8 cellular contexts compared by ENCODE assay signal in genomic region chr13:42271337-42272114, GRCh38. TPM values are rescaled to one million over a fixed set of nuclear protein-coding genes. Genes with fewer than 3 reads are reported as not detected.
DNase-seq lines count a peak whose midpoint lies in the region; ATAC-seq and TF ChIP-seq lines count a peak whose summit lies in the region.

No MANE protein-coding gene starts in this region.

- peak overlapping the region; percentile 58; the same call in 1 of the 2 replicates for H3K23ac ChIP-seq in IMR-90 (ENCODE audit: low read depth, low read length)

- H3K14ac ChIP-seq in IMR-90 (replicated peaks; ENCODE audit: low read depth, low read length): peak overlapping the region; percentile 80

- H2AFZ ChIP-seq in IMR-90 (replicated peaks; ENCODE audit: low read length, poor library complexity): peak overlapping the region; percentile 97
- H2AFZ ChIP-seq in OCI-LY7 (ENCODE audit: low read length): peak overlapping the region; percentile 99

- peak overlapping the region; percentile 95 to 99 for H4K8ac ChIP-seq in IMR-90 (ENCODE audit: low read depth in 2 of 2, low read length in 2 of 2)

- H4K20me1 ChIP-seq in IMR-90 (ENCODE audit: insufficient read depth, low read length) (no peaks in the 10 kb centered on the region), OCI-LY7 (ENCODE audit: insufficient read depth, low read length) (no peaks in the 10 kb centered on the region)

- no peak; the same call in 1 of the 2 replicates for TF ChIP-seq POLR2A in IMR-90 (IDR thresholded peaks at IDR 0.05; ENCODE audit: low read depth, low read length)

- H2AK5ac ChIP-seq in IMR-90 (ENCODE audit: low read depth, low read length): peak overlapping the region; percentile 47

- H4K5ac ChIP-seq in IMR-90 (ENCODE audit: low read depth, low read length): peak overlapping the region; percentile 19

- H3K18ac ChIP-seq in IMR-90 (ENCODE audit: low read depth, low read length): peak overlapping the region; percentile 25

- H3K4me2 ChIP-seq in IMR-90 (ENCODE audit: low read depth, low read length): peak overlapping the region; percentile 57
- H3K4me2 ChIP-seq in OCI-LY7 (ENCODE audit: low read length): peak overlapping the region; percentile 93

- H2BK120ac ChIP-seq in IMR-90 (ENCODE audit: low read depth, low read length): peak overlapping the region; percentile 85

- no peaks in the 10 kb centered on the region for H3K27me3 ChIP-seq in IMR-90 (ENCODE audit: control insufficient read depth, insufficient read depth, low read length)

- intact Hi-C loops in IMR-90 (cut with micrococcal nuclease) (no loop called here), OCI-LY7 (cut with micrococcal nuclease; ENCODE audit: unreplicated experiment) (loop anchor here (5.0 to 10.0 kb wide), 5 partner anchors 229 to 973 kb away; no protein-coding TSS in a partner anchor), mucosa of descending colon (cut with DNase I, micrococcal nuclease) (no loop called here)

- H3K4me1 ChIP-seq in IMR-90 (ENCODE audit: control insufficient read depth, insufficient read depth, low read length) (peaks cover 6% of the 10 kb centered on the region), OCI-LY7 (ENCODE audit: insufficient read depth, low read length, poor library complexity, severe bottlenecking) (peaks cover 36% of the 10 kb centered on the region), mucosa of descending colon (ENCODE audit: low read depth) (no peaks in the 10 kb centered on the region)

- peak overlapping the region; percentile 86; the same call in 1 of the 3 replicates for H2BK15ac ChIP-seq in IMR-90 (ENCODE audit: low read depth, low read length)

- BruUV-seq in IMR-90 (replicated peaks; lab: Mats Ljungman, UMichigan) (no TSS peak), OCI-LY7 (replicated peaks; lab: Mats Ljungman, UMichigan) (no TSS peak)

- in situ Hi-C loops in IMR-90 (cut with MboI; ENCODE audit: low sequenced_read_pairs): no loop called here

- peak overlapping the region; percentile 38 for H3K9ac ChIP-seq in IMR-90 (ENCODE audit: low read depth, low read length)

- H3K36me3 ChIP-seq in IMR-90 (ENCODE audit: control insufficient read depth, insufficient read depth, low read length): no peaks in the 10 kb centered on the region
- peaks cover 13% of the 10 kb centered on the region for H3K36me3 ChIP-seq in OCI-LY7 (ENCODE audit: insufficient read depth, low read length)
- H3K36me3 ChIP-seq in mucosa of descending colon (ENCODE audit: low read depth): no peaks in the 10 kb centered on the region

- peak; percentile 74 for DNase-seq in DMS114 treated with DMSO at 0.1 percent for 48 hours (lab: John Stamatoyannopoulos, UW; ENCODE audit: unreplicated experiment)
- peak; percentile 98 for DNase-seq in IMR-90
- DNase-seq in OCI-LY7 (ENCODE audit: low spot score): peak; percentile 98
- DNase-seq in activated T-cell treated with anti-CD3 and anti-CD28 coated beads for 48 hours (ENCODE audit: low read depth): peak; percentile 89
- peak; percentile 85 for DNase-seq in epithelial cell of proximal tubule (ENCODE audit: low read depth)
- peak; percentile 92 to 97 (median 96) for DNase-seq in mucosa of descending colon
- DNase-seq in stimulated activated CD8-positive, alpha-beta memory T cell treated with anti-CD3 and anti-CD28 coated beads, Interleukin-4, amount 100 ng/mL, for 1 hour (ENCODE audit: low read depth in 2 of 2, low spot score in 1 of 2): peak; percentile 81 to 84

- H2AK9ac ChIP-seq in IMR-90 (replicated peaks; ENCODE audit: low read depth, low read length, poor library complexity): peak overlapping the region; percentile 22

- WGBS in IMR-90 (ENCODE audit: extremely low coverage in 2 of 2, insufficient read length in 1 of 2), 2 experiments: 5% methylated on average over 4 of the region's 57 CpGs; no CpG with 5 or more reads in 1 of the 2 experiments

- H3K9me1 ChIP-seq in IMR-90 (ENCODE audit: insufficient read depth, low read length): peaks cover 3% of the 10 kb centered on the region

- H3K56ac ChIP-seq in IMR-90 (ENCODE audit: extremely low read depth, insufficient read depth, low read length): peak overlapping the region; percentile 80

- POLR2A ChIA-PET in IMR-90 (lab: Charles Lee; ENCODE audit: unreplicated experiment): interaction anchor here (0.6 kb wide), 1 partner anchor 864 kb away, joined by 10 read pairs; no protein-coding TSS in a partner anchor
- POLR2A ChIA-PET in OCI-LY7 (lab: Charles Lee): interaction anchor here (0.8 to 1.5 kb wide), 4 partner anchors 12 to 811 kb away, joined by 3 to 4 read pairs (median 4); no protein-coding TSS in a partner anchor

- no peak for TF ChIP-seq RAD21 in IMR-90 (IDR thresholded peaks at IDR 0.05; ENCODE audit: low read length)

- TF ChIP-seq CTCF in IMR-90 (conservative IDR thresholded peaks at IDR 0.05; ENCODE audit: low read depth, low read length) (no peak), OCI-LY7 (conservative IDR thresholded peaks at IDR 0.05; ENCODE audit: low read length) (no peak), epithelial cell of proximal tubule (conservative IDR thresholded peaks at IDR 0.05; ENCODE audit: low read depth, low read length) (no peak), mucosa of descending colon (IDR thresholded peaks at IDR 0.05) (no peak)

- peak; percentile 82 for ATAC-seq in GM21529 (IDR thresholded peaks at IDR 0.05; ENCODE audit: unreplicated experiment)
- peak; percentile 91 for ATAC-seq in IMR-90 (ENCODE audit: low read depth)
- peak; percentile 92 for ATAC-seq in mucosa of descending colon

- peak overlapping the region; percentile 71 for H3K27ac ChIP-seq in IMR-90 (ENCODE audit: insufficient read depth, low read length)
- peak overlapping the region; percentile 75 for H3K27ac ChIP-seq in OCI-LY7 (ENCODE audit: low read depth, low read length, poor library complexity, severe bottlenecking)

- peak overlapping the region; percentile 57 for H2BK5ac ChIP-seq in IMR-90 (ENCODE audit: low read depth, low read length, poor library complexity, severe bottlenecking)

- peak overlapping the region; percentile 73 for H3K4me3 ChIP-seq in IMR-90 (ENCODE audit: insufficient read depth, low read depth, low read length)
- peak overlapping the region; percentile 82 for H3K4me3 ChIP-seq in OCI-LY7 (ENCODE audit: low read depth, low read length, poor library complexity, severe bottlenecking)
- peak overlapping the region; percentile 72 for H3K4me3 ChIP-seq in epithelial cell of proximal tubule (ENCODE audit: low read depth, low read length)
- peak overlapping the region; percentile 89 for H3K4me3 ChIP-seq in mucosa of descending colon

- H4K91ac ChIP-seq in IMR-90 (ENCODE audit: insufficient read depth, low read depth, low read length): peak overlapping the region; percentile 78

- H3K79me2 ChIP-seq in OCI-LY7 (ENCODE audit: insufficient read depth, low read depth, low read length): peaks cover 43% of the 10 kb centered on the region

- H3K4ac ChIP-seq in IMR-90 (ENCODE audit: low read depth, low read length): peak overlapping the region; percentile 86

- peak overlapping the region; percentile 48 for H2BK20ac ChIP-seq in IMR-90 (ENCODE audit: low read depth, low read length)

- no peaks in the 10 kb centered on the region for H3K9me2 ChIP-seq in OCI-LY7 (ENCODE audit: insufficient read depth, low read length)

- dilution Hi-C loops in IMR-90 (cut with HindIII; ENCODE audit: low sequenced_read_pairs, unreplicated experiment): no loop called here

- H3K9me3 ChIP-seq in IMR-90 (ENCODE audit: control insufficient read depth, insufficient read depth, low read length) (no peaks in the 10 kb centered on the region), OCI-LY7 (ENCODE audit: low read length) (peaks cover 17% of the 10 kb centered on the region; the same call in 1 of the 2 replicates), mucosa of descending colon (no peaks in the 10 kb centered on the region)

- CTCF ChIA-PET in IMR-90 (lab: Yijun Ruan, JAX): no interaction called here
- CTCF ChIA-PET in OCI-LY7 (lab: Charles Lee; ENCODE audit: unreplicated experiment): interaction anchor here (0.5 to 1.0 kb wide), 3 partner anchors 12 to 96 kb away, joined by 3 read pairs; no protein-coding TSS in a partner anchor

- peaks cover 17 to 46% of the 10 kb centered on the region in 2 experiments for H3K79me1 ChIP-seq in IMR-90 (ENCODE audit: low read depth in 1 of 2, low read length in 2 of 2)

TF ChIP-seq in IMR-90, 13 proteins besides CTCF, POLR2A, EP300 and RAD21:
- peak; percentile 95 for TF ChIP-seq MXI1 (IDR thresholded peaks at IDR 0.05; ENCODE audit: borderline replicate concordance, low read depth, low read length)
- no peak for TF ChIP-seq MAZ (IDR thresholded peaks at IDR 0.05; ENCODE audit: borderline replicate concordance, low read depth, low read length)
- TF ChIP-seq BHLHE40 (IDR thresholded peaks at IDR 0.05; ENCODE audit: low read depth, low read length): peak; percentile 65
- TF ChIP-seq CHD1 (IDR thresholded peaks at IDR 0.05; ENCODE audit: low read depth, low read length): no peak
- TF ChIP-seq, protein P1, sequence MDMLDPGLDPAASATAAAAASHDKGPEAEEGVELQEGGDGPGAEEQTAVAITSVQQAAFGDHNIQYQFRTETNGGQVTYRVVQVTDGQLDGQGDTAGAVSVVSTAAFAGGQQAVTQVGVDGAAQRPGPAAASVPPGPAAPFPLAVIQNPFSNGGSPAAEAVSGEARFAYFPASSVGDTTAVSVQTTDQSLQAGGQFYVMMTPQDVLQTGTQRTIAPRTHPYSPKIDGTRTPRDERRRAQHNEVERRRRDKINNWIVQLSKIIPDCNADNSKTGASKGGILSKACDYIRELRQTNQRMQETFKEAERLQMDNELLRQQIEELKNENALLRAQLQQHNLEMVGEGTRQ (IDR thresholded peaks at IDR 0.05; ENCODE audit: low read depth, low read length): peak; percentile 98
TF ChIP-seq in IMR-90: peak in this region for 3.

RNA-seq across cellular contexts. Expression of gene AKAP11, which starts 0.4 kb away (rescaled TPM):
- total RNA-seq in IMR-90 (2012; rRNA removed) (19.7 and 24.4 TPM in 2 replicates), OCI-LY7 (2022) (28.2 and 29.2 TPM in 2 replicates), epithelial cell of proximal tubule (8.0 and 9.3 TPM in 2 replicates), mucosa of descending colon (10 to 100 TPM; 20.6 to 55.2 (median 26.1) TPM)
- polyA plus RNA-seq in IMR-90 (2012; rRNA removed): 6.4 and 8.0 TPM in 2 replicates
- polyA plus RNA-seq in IMR-90 (2012; cell fraction: cytosol; rRNA removed): 1.1 and 1.9 TPM in 2 replicates
- 0.62 and 7.6 TPM in 2 replicates for polyA plus RNA-seq in IMR-90 (2012; cell fraction: nucleus; rRNA removed; ENCODE audit: low replicate concordance)
- total RNA-seq in OCI-LY7 (2014; rRNA removed; shearing (Covaris generic)): 12.2 and 13.6 TPM in 2 replicates

Comparison
In these comparisons a context has a peak if more than half of its experiments do, and no peak if none do; other contexts are left out.
1. Peak in every context shown above with its lines: DNase-seq, ATAC-seq, H3K4me3 ChIP-seq and H3K27ac ChIP-seq.